ENCODE assay signal across 1 cellular context in the genomic region with DNA sequence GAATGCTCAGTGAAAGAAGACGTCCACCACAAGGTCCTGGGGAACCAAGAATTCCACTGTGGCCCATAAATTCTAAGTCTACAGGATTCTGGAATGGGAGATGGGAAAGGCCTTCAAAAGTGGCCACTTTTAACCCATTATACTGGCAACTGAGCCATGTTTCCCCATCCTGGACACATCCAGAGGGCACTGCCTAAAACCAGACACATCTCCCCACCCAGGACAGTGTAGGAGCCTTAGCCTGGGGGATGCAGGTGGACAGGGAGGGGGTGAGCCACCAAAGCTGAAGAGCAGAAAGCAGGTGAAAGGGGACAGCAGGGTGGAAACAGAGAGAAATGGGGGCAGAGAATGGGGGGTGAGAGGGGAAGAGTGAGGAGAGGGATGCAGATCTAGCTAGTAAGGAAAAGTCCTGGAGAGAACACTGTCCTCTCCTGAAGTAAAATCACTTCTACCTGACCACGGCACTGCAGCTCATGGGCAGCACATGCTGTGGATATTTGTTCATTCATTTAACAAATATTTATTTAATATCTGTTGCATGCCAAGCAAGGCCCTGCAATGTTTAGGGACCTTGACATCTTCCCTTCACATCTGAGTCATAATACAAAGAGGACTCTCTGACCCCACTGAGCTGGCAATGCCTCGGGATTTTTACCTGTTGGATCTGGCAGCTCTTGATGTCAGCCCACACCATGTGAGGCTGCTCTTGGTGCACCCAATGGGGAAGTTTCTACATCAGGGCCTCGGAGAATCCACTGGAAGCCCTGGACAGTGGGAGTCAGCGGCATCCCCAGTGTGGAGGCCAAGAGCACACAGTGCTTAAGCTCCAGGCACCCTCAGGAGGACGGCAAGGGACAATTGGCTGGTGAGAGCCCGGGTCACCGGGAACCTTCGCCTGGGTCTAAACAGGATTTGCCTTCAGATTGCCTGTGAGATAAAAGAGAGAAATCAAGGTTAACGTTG.
TF ChIP-seq lines count a peak whose summit lies in the region.

No MANE protein-coding gene starts in this region.

TF ChIP-seq in HepG2, 621 proteins besides CTCF, POLR2A, EP300 and RAD21 (continued from another document and continues in another):
- peak; percentile 93 for TF ChIP-seq HOMEZ (CRISPR knock-in tag; IDR thresholded peaks at IDR 0.05; ENCODE audit: low read depth)
- TF ChIP-seq, protein P1, sequence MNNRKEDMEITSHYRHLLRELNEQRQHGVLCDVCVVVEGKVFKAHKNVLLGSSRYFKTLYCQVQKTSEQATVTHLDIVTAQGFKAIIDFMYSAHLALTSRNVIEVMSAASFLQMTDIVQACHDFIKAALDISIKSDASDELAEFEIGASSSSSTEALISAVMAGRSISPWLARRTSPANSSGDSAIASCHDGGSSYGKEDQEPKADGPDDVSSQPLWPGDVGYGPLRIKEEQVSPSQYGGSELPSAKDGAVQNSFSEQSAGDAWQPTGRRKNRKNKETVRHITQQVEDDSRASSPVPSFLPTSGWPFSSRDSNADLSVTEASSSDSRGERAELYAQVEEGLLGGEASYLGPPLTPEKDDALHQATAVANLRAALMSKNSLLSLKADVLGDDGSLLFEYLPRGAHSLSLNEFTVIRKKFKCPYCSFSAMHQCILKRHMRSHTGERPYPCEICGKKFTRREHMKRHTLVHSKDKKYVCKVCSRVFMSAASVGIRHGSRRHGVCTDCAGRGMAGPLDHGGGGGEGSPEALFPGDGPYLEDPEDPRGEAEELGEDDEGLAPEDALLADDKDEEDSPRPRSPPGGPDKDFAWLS (CRISPR knock-in tag; IDR thresholded peaks at IDR 0.05; ENCODE audit: borderline replicate concordance): 0 out of 2 replicates have a peak, but pooled peaks have one; percentile 85
- TF ChIP-seq HOXD1 (CRISPR knock-in tag; IDR thresholded peaks at IDR 0.05): peak; percentile 45; the same call in 1 of the 2 replicates
- peak; percentile 88 for TF ChIP-seq ZNF280D (CRISPR knock-in tag; IDR thresholded peaks at IDR 0.05)
- peak; percentile 70; the same call in 1 of the 2 replicates for TF ChIP-seq DPF2 (CRISPR knock-in tag; IDR thresholded peaks at IDR 0.05; ENCODE audit: borderline replicate concordance, low read depth)
- peak; percentile 62 for TF ChIP-seq FOXK1 (CRISPR knock-in tag; IDR thresholded peaks at IDR 0.05; ENCODE audit: borderline replicate concordance, low read depth)
- TF ChIP-seq, protein P2, sequence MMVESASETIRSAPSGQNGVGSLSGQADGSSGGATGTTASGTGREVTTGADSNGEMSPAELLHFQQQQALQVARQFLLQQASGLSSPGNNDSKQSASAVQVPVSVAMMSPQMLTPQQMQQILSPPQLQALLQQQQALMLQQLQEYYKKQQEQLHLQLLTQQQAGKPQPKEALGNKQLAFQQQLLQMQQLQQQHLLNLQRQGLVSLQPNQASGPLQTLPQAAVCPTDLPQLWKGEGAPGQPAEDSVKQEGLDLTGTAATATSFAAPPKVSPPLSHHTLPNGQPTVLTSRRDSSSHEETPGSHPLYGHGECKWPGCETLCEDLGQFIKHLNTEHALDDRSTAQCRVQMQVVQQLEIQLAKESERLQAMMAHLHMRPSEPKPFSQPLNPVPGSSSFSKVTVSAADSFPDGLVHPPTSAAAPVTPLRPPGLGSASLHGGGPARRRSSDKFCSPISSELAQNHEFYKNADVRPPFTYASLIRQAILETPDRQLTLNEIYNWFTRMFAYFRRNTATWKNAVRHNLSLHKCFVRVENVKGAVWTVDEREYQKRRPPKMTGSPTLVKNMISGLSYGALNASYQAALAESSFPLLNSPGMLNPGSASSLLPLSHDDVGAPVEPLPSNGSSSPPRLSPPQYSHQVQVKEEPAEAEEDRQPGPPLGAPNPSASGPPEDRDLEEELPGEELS (CRISPR knock-in tag; IDR thresholded peaks at IDR 0.05): peak; percentile 70
- TF ChIP-seq SAP130 (CRISPR knock-in tag; IDR thresholded peaks at IDR 0.05; ENCODE audit: low read depth): peak; percentile 98
- 0 out of 2 replicates have a peak, but pooled peaks have one; percentile 59 for TF ChIP-seq ZNF740 (CRISPR knock-in tag; IDR thresholded peaks at IDR 0.05)
- TF ChIP-seq DMAP1 (CRISPR knock-in tag; IDR thresholded peaks at IDR 0.05): peak; percentile 53; the same call in 1 of the 2 replicates
- TF ChIP-seq ZNF354B (CRISPR knock-in tag; IDR thresholded peaks at IDR 0.05): peak; percentile 55; the same call in 1 of the 2 replicates
- TF ChIP-seq HHEX (CRISPR knock-in tag; IDR thresholded peaks at IDR 0.05): peak; percentile 74
- TF ChIP-seq RARA (CRISPR knock-in tag; IDR thresholded peaks at IDR 0.05): peak; percentile 95
- peak; percentile 41; the same call in 1 of the 2 replicates for TF ChIP-seq ZZZ3 (CRISPR knock-in tag; IDR thresholded peaks at IDR 0.05; ENCODE audit: borderline replicate concordance)
- 0 out of 2 replicates have a peak, but pooled peaks have one; percentile 54 for TF ChIP-seq ZFP90 (CRISPR knock-in tag; IDR thresholded peaks at IDR 0.05; ENCODE audit: borderline replicate concordance)
- TF ChIP-seq TRIM24 (CRISPR knock-in tag; IDR thresholded peaks at IDR 0.05): peak; percentile 54; the same call in 1 of the 2 replicates
- peak; percentile 64 for TF ChIP-seq ZNF12 (CRISPR knock-in tag; IDR thresholded peaks at IDR 0.05)
- peak; percentile 82; the same call in 1 of the 2 replicates for TF ChIP-seq ZNF235 (CRISPR knock-in tag; IDR thresholded peaks at IDR 0.05; ENCODE audit: borderline replicate concordance)
- TF ChIP-seq KLF16 (CRISPR knock-in tag; IDR thresholded peaks at IDR 0.05): peak in 1 of 2 experiments; percentile 76; a peak in 2 of 4 replicates
- peak; percentile 81 for TF ChIP-seq HMG20B (CRISPR knock-in tag; conservative IDR thresholded peaks at IDR 0.05)
- TF ChIP-seq NFYB (CRISPR knock-in tag; IDR thresholded peaks at IDR 0.05): peak; percentile 49
- peak; percentile 85 for TF ChIP-seq ZNF414 (CRISPR knock-in tag; IDR thresholded peaks at IDR 0.05)
- TF ChIP-seq ZNF253 (CRISPR knock-in tag; IDR thresholded peaks at IDR 0.05; ENCODE audit: borderline replicate concordance): peak; percentile 71; the same call in 1 of the 2 replicates
- TF ChIP-seq SOX5 (CRISPR knock-in tag; IDR thresholded peaks at IDR 0.05; ENCODE audit: borderline replicate concordance): peak; percentile 86
- TF ChIP-seq ATF7 (IDR thresholded peaks at IDR 0.05): peak; percentile 21; the same call in 1 of the 2 replicates
- TF ChIP-seq ATF7 (CRISPR knock-in tag; IDR thresholded peaks at IDR 0.05): peak; percentile 79; the same call in 1 of the 2 replicates
- 0 out of 2 replicates have a peak, but pooled peaks have one; percentile 4 for TF ChIP-seq STAG1 (CRISPR knock-in tag; IDR thresholded peaks at IDR 0.05)
- peak; percentile 98 for TF ChIP-seq ARID5B (CRISPR knock-in tag; IDR thresholded peaks at IDR 0.05)
- 0 out of 2 replicates have a peak, but pooled peaks have one; percentile 15 for TF ChIP-seq ZNF674 (CRISPR knock-in tag; IDR thresholded peaks at IDR 0.05; ENCODE audit: low read depth)
- TF ChIP-seq ZBTB38 (CRISPR knock-in tag; IDR thresholded peaks at IDR 0.05): peak; percentile 83
- TF ChIP-seq EED (CRISPR knock-in tag; IDR thresholded peaks at IDR 0.05): peak; percentile 58; the same call in 1 of the 2 replicates
- TF ChIP-seq, protein P3, sequence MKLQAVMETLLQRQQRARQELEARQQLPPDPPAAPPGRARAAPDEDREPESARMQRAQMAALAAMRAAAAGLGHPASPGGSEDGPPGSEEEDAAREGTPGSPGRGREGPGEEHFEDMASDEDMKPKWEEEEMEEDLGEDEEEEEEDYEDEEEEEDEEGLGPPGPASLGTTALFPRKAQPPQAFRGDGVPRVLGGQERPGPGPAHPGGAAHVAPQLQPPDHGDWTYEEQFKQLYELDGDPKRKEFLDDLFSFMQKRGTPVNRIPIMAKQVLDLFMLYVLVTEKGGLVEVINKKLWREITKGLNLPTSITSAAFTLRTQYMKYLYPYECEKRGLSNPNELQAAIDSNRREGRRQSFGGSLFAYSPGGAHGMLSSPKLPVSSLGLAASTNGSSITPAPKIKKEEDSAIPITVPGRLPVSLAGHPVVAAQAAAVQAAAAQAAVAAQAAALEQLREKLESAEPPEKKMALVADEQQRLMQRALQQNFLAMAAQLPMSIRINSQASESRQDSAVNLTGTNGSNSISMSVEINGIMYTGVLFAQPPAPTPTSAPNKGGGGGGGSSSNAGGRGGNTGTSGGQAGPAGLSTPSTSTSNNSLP (IDR thresholded peaks at IDR 0.05; ENCODE audit: low read depth, low read length): peak; percentile 99
- 0 out of 2 replicates have a peak, but pooled peaks have one; percentile 37 for TF ChIP-seq ZNF678 (CRISPR knock-in tag; IDR thresholded peaks at IDR 0.05)
- peak; percentile 55; the same call in 1 of the 2 replicates for TF ChIP-seq DRAP1 (CRISPR knock-in tag; IDR thresholded peaks at IDR 0.05)
- TF ChIP-seq NFKBIZ (CRISPR knock-in tag; IDR thresholded peaks at IDR 0.05): peak; percentile 29; the same call in 1 of the 2 replicates
- peak; percentile 75 for TF ChIP-seq TARDBP (CRISPR knock-in tag; IDR thresholded peaks at IDR 0.05)
- 0 out of 2 replicates have a peak, but pooled peaks have one; percentile 66 for TF ChIP-seq KDM1A (CRISPR knock-in tag; IDR thresholded peaks at IDR 0.05)
- TF ChIP-seq ZNF747 (CRISPR knock-in tag; IDR thresholded peaks at IDR 0.05; ENCODE audit: borderline replicate concordance): peak; percentile 74
- peak; percentile 99 for TF ChIP-seq MIER3 (CRISPR knock-in tag; IDR thresholded peaks at IDR 0.05; ENCODE audit: borderline replicate concordance)
